2 cellular contexts compared by ENCODE assay signal in the genomic region with DNA sequence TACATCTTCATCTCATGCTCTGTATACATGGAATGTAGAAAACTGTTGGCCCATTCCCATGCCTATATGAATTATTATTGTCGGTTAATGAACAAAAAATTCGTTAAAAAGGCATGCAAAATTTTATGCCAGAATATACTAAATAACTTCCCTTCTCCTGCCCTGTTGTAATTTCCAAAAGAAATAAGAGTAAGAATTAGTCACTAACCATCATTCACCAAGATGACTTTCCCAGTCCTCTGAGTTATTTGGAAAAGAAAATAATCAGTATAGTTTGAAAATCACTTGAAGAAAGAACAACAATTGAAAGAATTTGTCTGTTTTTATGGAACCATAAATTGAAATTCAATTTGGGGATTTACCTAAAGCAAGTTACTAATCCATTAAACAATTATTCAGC.
TF ChIP-seq lines count a peak whose summit lies in the region.

No MANE protein-coding gene starts in this region.

TF ChIP-seq in SK-N-SH, 30 proteins besides CTCF, POLR2A, EP300 and RAD21 (continued from another document):
- TF ChIP-seq, protein P1, sequence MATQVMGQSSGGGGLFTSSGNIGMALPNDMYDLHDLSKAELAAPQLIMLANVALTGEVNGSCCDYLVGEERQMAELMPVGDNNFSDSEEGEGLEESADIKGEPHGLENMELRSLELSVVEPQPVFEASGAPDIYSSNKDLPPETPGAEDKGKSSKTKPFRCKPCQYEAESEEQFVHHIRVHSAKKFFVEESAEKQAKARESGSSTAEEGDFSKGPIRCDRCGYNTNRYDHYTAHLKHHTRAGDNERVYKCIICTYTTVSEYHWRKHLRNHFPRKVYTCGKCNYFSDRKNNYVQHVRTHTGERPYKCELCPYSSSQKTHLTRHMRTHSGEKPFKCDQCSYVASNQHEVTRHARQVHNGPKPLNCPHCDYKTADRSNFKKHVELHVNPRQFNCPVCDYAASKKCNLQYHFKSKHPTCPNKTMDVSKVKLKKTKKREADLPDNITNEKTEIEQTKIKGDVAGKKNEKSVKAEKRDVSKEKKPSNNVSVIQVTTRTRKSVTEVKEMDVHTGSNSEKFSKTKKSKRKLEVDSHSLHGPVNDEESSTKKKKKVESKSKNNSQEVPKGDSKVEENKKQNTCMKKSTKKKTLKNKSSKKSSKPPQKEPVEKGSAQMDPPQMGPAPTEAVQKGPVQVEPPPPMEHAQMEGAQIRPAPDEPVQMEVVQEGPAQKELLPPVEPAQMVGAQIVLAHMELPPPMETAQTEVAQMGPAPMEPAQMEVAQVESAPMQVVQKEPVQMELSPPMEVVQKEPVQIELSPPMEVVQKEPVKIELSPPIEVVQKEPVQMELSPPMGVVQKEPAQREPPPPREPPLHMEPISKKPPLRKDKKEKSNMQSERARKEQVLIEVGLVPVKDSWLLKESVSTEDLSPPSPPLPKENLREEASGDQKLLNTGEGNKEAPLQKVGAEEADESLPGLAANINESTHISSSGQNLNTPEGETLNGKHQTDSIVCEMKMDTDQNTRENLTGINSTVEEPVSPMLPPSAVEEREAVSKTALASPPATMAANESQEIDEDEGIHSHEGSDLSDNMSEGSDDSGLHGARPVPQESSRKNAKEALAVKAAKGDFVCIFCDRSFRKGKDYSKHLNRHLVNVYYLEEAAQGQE (IDR thresholded peaks at IDR 0.05; ENCODE audit: low read depth, low read length), result no peak

TF ChIP-seq in SK-N-SH treated with all-trans-retinoic acid at 6 μM for 48 hours, 23 proteins besides CTCF, POLR2A, EP300 and RAD21 (continued from another document):
- TF ChIP-seq, protein P2, sequence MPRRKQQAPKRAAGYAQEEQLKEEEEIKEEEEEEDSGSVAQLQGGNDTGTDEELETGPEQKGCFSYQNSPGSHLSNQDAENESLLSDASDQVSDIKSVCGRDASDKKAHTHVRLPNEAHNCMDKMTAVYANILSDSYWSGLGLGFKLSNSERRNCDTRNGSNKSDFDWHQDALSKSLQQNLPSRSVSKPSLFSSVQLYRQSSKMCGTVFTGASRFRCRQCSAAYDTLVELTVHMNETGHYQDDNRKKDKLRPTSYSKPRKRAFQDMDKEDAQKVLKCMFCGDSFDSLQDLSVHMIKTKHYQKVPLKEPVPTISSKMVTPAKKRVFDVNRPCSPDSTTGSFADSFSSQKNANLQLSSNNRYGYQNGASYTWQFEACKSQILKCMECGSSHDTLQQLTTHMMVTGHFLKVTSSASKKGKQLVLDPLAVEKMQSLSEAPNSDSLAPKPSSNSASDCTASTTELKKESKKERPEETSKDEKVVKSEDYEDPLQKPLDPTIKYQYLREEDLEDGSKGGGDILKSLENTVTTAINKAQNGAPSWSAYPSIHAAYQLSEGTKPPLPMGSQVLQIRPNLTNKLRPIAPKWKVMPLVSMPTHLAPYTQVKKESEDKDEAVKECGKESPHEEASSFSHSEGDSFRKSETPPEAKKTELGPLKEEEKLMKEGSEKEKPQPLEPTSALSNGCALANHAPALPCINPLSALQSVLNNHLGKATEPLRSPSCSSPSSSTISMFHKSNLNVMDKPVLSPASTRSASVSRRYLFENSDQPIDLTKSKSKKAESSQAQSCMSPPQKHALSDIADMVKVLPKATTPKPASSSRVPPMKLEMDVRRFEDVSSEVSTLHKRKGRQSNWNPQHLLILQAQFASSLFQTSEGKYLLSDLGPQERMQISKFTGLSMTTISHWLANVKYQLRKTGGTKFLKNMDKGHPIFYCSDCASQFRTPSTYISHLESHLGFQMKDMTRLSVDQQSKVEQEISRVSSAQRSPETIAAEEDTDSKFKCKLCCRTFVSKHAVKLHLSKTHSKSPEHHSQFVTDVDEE (CRISPR knock-in tag; IDR thresholded peaks at IDR 0.05), result no peak
- TF ChIP-seq TCF4 (CRISPR knock-in tag; IDR thresholded peaks at IDR 0.05; ENCODE audit: borderline replicate concordance), result no peak
- no peak for TF ChIP-seq ZNF70 (CRISPR knock-in tag; IDR thresholded peaks at IDR 0.05)
- no peak for TF ChIP-seq ISL1 (CRISPR knock-in tag; IDR thresholded peaks at IDR 0.05)
- no peak for TF ChIP-seq ARNTL (CRISPR knock-in tag; IDR thresholded peaks at IDR 0.05; ENCODE audit: borderline replicate concordance, low read depth)
- no peak for TF ChIP-seq ESRRG (CRISPR knock-in tag; IDR thresholded peaks at IDR 0.05)
- TF ChIP-seq TOX (CRISPR knock-in tag; IDR thresholded peaks at IDR 0.05; ENCODE audit: borderline replicate concordance), result no peak
- TF ChIP-seq ZC3H10 (CRISPR knock-in tag; IDR thresholded peaks at IDR 0.05), result no peak
